In genomic region chr11:118921929-118922744, GRCh38 we compare ENCODE assay signal across 8 cellular contexts. TPM values are rescaled to one million over a fixed set of nuclear protein-coding genes. Genes with fewer than 3 reads are reported as not detected.
DNase-seq lines count a peak whose midpoint lies in the region; ATAC-seq lines count a peak whose summit lies in the region.

No MANE protein-coding gene starts in this region.

- peak; percentile 70 for ATAC-seq in left ventricle myocardium superior
- ATAC-seq in GM21390 (IDR thresholded peaks at IDR 0.05; ENCODE audit: unreplicated experiment) = no peak
- ATAC-seq in GM18502 (IDR thresholded peaks at IDR 0.05; ENCODE audit: poor library complexity, unreplicated experiment) = no peak
- no peak for ATAC-seq in HG03571 (IDR thresholded peaks at IDR 0.05; ENCODE audit: unreplicated experiment)

- H3K9me3 Mint-ChIP-seq in activated CD4-positive, alpha-beta T cell treated with anti-CD3 and anti-CD28 coated beads, Interleukin-2, amount 10 ng/mL, durations not matched to agents 7 days and 5 days = no peaks in the 10 kb centered on the region

- intact Hi-C loops in left ventricle myocardium superior (cut with micrococcal nuclease) = no loop called here

- H3K4me3 ChIP-seq in adipocyte (ENCODE audit: low read length) = peak overlapping the region; percentile 99

- H3K4me3 Mint-ChIP-seq in activated CD4-positive, alpha-beta T cell treated with anti-CD3 and anti-CD28 coated beads, Interleukin-2, amount 10 ng/mL, durations not matched to agents 7 days and 5 days = peak overlapping the region; percentile 96

- no peak for DNase-seq in activated CD4-positive, alpha-beta T cell treated with anti-CD3 and anti-CD28 coated beads, Interleukin-2, amount 10 ng/mL, durations not matched to agents 7 days and 5 days
- no peak for DNase-seq in activated CD4-positive, alpha-beta T cell treated with anti-CD3 and anti-CD28 coated beads, Interleukin-2, amount 50 U/mL, for 1 hour
- DNase-seq in adipocyte (ENCODE audit: low read depth) = peak; percentile 86
- DNase-seq in left ventricle myocardium superior = peak; percentile 93
- DNase-seq in renal cortical epithelial cell (ENCODE audit: low read depth) = peak; percentile 85

- H3K9me3 ChIP-seq in adipocyte (ENCODE audit: control insufficient read depth, low read length) = no peaks in the 10 kb centered on the region

- peaks cover 56% of the 10 kb centered on the region for H3K4me1 ChIP-seq in adipocyte (ENCODE audit: control insufficient read depth, insufficient read depth, low read length)

- no peaks in the 10 kb centered on the region for H3K36me3 ChIP-seq in adipocyte (ENCODE audit: control insufficient read depth, insufficient read depth, low read length, severe bottlenecking)

- peaks cover 2% of the 10 kb centered on the region for H3K27me3 Mint-ChIP-seq in activated CD4-positive, alpha-beta T cell treated with anti-CD3 and anti-CD28 coated beads, Interleukin-2, amount 10 ng/mL, durations not matched to agents 7 days and 5 days

- POLR2A ChIA-PET in activated CD4-positive, alpha-beta T cell treated with anti-CD3 and anti-CD28 coated beads, Interleukin-2, amount 10 ng/mL, durations not matched to agents 7 days and 5 days (lab: Charles Lee) = interaction anchor here (0.5 to 1.4 kb wide), 2 partner anchors 9 to 319 kb away, joined by 3 to 5 read pairs; no protein-coding TSS in a partner anchor

- no peaks in the 10 kb centered on the region for H3K27me3 ChIP-seq in adipocyte (replicated peaks; ENCODE audit: control insufficient read depth, insufficient read depth, low read length)

- peaks cover 64% of the 10 kb centered on the region for H3K4me1 Mint-ChIP-seq in activated CD4-positive, alpha-beta T cell treated with anti-CD3 and anti-CD28 coated beads, Interleukin-2, amount 10 ng/mL, durations not matched to agents 7 days and 5 days

- CTCF ChIA-PET in activated CD4-positive, alpha-beta T cell treated with anti-CD3 and anti-CD28 coated beads, Interleukin-2, amount 10 ng/mL, durations not matched to agents 7 days and 5 days (lab: Charles Lee) = interaction anchor here (0.6 to 2.8 kb wide), 9 partner anchors 8 to 1249 kb away, joined by 3 to 8 read pairs (median 4); partner anchors contain the start of gene UPK2

- H3K9ac ChIP-seq in adipocyte (ENCODE audit: low read length) = peak overlapping the region; percentile 100

- H3K27ac Mint-ChIP-seq in activated CD4-positive, alpha-beta T cell treated with anti-CD3 and anti-CD28 coated beads, Interleukin-2, amount 10 ng/mL, durations not matched to agents 7 days and 5 days = peak overlapping the region; percentile 92

- H3K36me3 Mint-ChIP-seq in activated CD4-positive, alpha-beta T cell treated with anti-CD3 and anti-CD28 coated beads, Interleukin-2, amount 10 ng/mL, durations not matched to agents 7 days and 5 days (ENCODE audit: low read depth) = peaks cover 47% of the 10 kb centered on the region

RNA-seq across cellular contexts. Expression of gene BCL9L, which starts 3.6 kb away (rescaled TPM):
- 100 to 1,000 TPM; 103 to 109 TPM for total RNA-seq in activated CD4-positive, alpha-beta T cell treated with anti-CD3 and anti-CD28 coated beads, Interleukin-2, amount 10 ng/mL, durations not matched to agents 7 days and 5 days
- total RNA-seq in left ventricle myocardium superior (44.7 TPM), renal cortical epithelial cell (22.6 and 44.8 TPM in 2 replicates)

RNA-seq across cellular contexts. Expression of gene UPK2, which starts 34.0 kb away (rescaled TPM):
- under 1 TPM in 1 of 2 experiments, not detected in 1; 0.60 TPM for total RNA-seq in activated CD4-positive, alpha-beta T cell treated with anti-CD3 and anti-CD28 coated beads, Interleukin-2, amount 10 ng/mL, durations not matched to agents 7 days and 5 days
- total RNA-seq in left ventricle myocardium superior (not detected), renal cortical epithelial cell (0.10 TPM in 1 of 2 replicates, not detected in the other)

RNA-seq across cellular contexts. Expression of gene CXCR5, which starts 38.4 kb away (rescaled TPM):
- under 1 TPM; 0.50 to 0.52 TPM for total RNA-seq in activated CD4-positive, alpha-beta T cell treated with anti-CD3 and anti-CD28 coated beads, Interleukin-2, amount 10 ng/mL, durations not matched to agents 7 days and 5 days
- total RNA-seq in left ventricle myocardium superior (not detected), renal cortical epithelial cell (not detected in 2 replicates)

RNA-seq across cellular contexts. Expression of gene FOXR1, which starts 49.4 kb away (rescaled TPM):
- total RNA-seq in activated CD4-positive, alpha-beta T cell treated with anti-CD3 and anti-CD28 coated beads, Interleukin-2, amount 10 ng/mL, durations not matched to agents 7 days and 5 days = not detected
- total RNA-seq in left ventricle myocardium superior = not detected
- total RNA-seq in renal cortical epithelial cell = not detected in 2 replicates

Comparison
In these comparisons a context has a peak if more than half of its experiments do, and no peak if none do; other contexts are left out.
1. DNase-seq: peak in adipocyte (single experiment), left ventricle myocardium superior (single experiment) and renal cortical epithelial cell (single experiment); none in activated CD4-positive, alpha-beta T cell treated with anti-CD3 and anti-CD28 coated beads, Interleukin-2, amount 10 ng/mL, durations not matched to agents 7 days and 5 days (single experiment) and activated CD4-positive, alpha-beta T cell treated with anti-CD3 and anti-CD28 coated beads, Interleukin-2, amount 50 U/mL, for 1 hour (single experiment).